29 cellular contexts compared by ENCODE assay signal in the genomic region with DNA sequence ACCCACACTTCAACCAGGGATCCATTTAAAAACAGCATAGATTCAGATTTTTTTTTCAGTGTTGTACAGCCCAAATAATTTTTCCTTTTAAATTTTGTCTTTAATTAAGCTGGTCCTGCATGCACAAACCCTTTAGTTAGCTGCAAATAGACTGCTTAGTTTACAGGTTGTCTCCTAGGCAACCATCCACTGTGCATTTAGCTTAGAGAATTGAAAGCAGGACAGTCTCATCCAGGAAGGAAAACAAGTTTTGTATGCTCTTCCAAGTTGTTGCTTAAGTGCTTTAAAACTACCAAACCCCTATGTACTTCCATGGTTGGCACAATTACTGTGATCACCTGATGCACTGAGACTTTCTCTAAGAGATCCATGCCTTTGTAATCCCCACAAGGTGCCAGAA. TPM values are rescaled to one million over a fixed set of nuclear protein-coding genes. Genes with fewer than 3 reads are reported as not detected.
DNase-seq lines count a peak whose midpoint lies in the region; ATAC-seq and TF ChIP-seq lines count a peak whose summit lies in the region.
"Had no signal": no experiment of that assay in that cellular context is flagged by ENCODE, and none has a peak within 500 bp of the region (broad histone marks: within the 10 kb centered on the region; RNA-seq: fewer than 3 reads in every experiment).

A gene with protein sequence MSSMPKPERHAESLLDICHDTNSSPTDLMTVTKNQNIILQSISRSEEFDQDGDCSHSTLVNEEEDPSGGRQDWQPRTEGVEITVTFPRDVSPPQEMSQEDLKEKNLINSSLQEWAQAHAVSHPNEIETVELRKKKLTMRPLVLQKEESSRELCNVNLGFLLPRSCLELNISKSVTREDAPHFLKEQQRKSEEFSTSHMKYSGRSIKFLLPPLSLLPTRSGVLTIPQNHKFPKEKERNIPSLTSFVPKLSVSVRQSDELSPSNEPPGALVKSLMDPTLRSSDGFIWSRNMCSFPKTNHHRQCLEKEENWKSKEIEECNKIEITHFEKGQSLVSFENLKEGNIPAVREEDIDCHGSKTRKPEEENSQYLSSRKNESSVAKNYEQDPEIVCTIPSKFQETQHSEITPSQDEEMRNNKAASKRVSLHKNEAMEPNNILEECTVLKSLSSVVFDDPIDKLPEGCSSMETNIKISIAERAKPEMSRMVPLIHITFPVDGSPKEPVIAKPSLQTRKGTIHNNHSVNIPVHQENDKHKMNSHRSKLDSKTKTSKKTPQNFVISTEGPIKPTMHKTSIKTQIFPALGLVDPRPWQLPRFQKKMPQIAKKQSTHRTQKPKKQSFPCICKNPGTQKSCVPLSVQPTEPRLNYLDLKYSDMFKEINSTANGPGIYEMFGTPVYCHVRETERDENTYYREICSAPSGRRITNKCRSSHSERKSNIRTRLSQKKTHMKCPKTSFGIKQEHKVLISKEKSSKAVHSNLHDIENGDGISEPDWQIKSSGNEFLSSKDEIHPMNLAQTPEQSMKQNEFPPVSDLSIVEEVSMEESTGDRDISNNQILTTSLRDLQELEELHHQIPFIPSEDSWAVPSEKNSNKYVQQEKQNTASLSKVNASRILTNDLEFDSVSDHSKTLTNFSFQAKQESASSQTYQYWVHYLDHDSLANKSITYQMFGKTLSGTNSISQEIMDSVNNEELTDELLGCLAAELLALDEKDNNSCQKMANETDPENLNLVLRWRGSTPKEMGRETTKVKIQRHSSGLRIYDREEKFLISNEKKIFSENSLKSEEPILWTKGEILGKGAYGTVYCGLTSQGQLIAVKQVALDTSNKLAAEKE (N-terminal part only) (minus strand): TSS at position 153 of the 400 bp plus-strand sequence. CDS start 22,800 bp downstream, outside the sequence.

- no peaks in the 10 kb centered on the region for H4K20me1 ChIP-seq in GM23338 (replicated peaks; ENCODE audit: insufficient read depth)

- H3K9me2 ChIP-seq in GM23338 (ENCODE audit: insufficient read depth): no peaks in the 10 kb centered on the region

- no peak within 1 kb of the TSS for H3K27ac ChIP-seq in GM23338 (ENCODE audit: low read depth)
- H3K27ac ChIP-seq: A549, ascending aorta, HL-60 had no signal

- TF ChIP-seq CTCF in GM23338 (conservative IDR thresholded peaks at IDR 0.05; ENCODE audit: low read depth in 2 of 2) (no peak), brain (conservative IDR thresholded peaks at IDR 0.05) (no peak), nephron progenitor cell (IDR thresholded peaks at IDR 0.05) (no peak)

- H3K4me3 Mint-ChIP-seq in GM23338 (no peak within 1 kb of the TSS), brain (peak within 1 kb of the TSS in 4 of 5 experiments; percentile 41 to 65 (median 53)), nephron progenitor cell (no peak within 1 kb of the TSS)
- H3K4me3 Mint-ChIP-seq in activated CD8-positive, alpha-beta T cell treated with anti-CD3 and anti-CD28 coated beads, Interleukin-2, amount 10 ng/mL, durations not matched to agents 7 days and 5 days: no peak within 1 kb of the TSS
- H3K4me3 Mint-ChIP-seq: activated naive CD8-positive, alpha-beta T cell; activated T-helper 17 cell treated with anti-CD3 and anti-CD28 coated beads, Interleukin-2, amount 50 U/mL, for 72 hours; stimulated activated effector memory CD8-positive, alpha-beta T cell treated with anti-CD3 and anti-CD28 coated beads, Interleukin-12 subunit alpha, Interleukin-12 subunit beta, amount 100 ng/mL, for 72 hours had no signal

- H3K36me3 Mint-ChIP-seq in GM23338 (ENCODE audit: low read depth) (no peaks in the 10 kb centered on the region), brain (no peaks in the 10 kb centered on the region), nephron progenitor cell (ENCODE audit: low read depth) (no peaks in the 10 kb centered on the region)
- no peaks in the 10 kb centered on the region for H3K36me3 Mint-ChIP-seq in activated CD8-positive, alpha-beta T cell treated with anti-CD3 and anti-CD28 coated beads, Interleukin-2, amount 10 ng/mL, durations not matched to agents 7 days and 5 days (ENCODE audit: low read depth)
- H3K36me3 Mint-ChIP-seq: activated naive CD8-positive, alpha-beta T cell had no signal

- H3F3A ChIP-seq in GM23338 (replicated peaks; ENCODE audit: low read depth): no peaks in the 10 kb centered on the region

- no peaks in the 10 kb centered on the region; the same call in 2 of the 3 replicates for H3K4me1 Mint-ChIP-seq in GM23338
- peaks cover 21% of the 10 kb centered on the region for H3K4me1 Mint-ChIP-seq in brain
- peaks cover 9% of the 10 kb centered on the region for H3K4me1 Mint-ChIP-seq in nephron progenitor cell
- peaks cover 17% of the 10 kb centered on the region for H3K4me1 Mint-ChIP-seq in activated CD8-positive, alpha-beta T cell treated with anti-CD3 and anti-CD28 coated beads, Interleukin-2, amount 10 ng/mL, durations not matched to agents 7 days and 5 days (ENCODE audit: low read depth)

- H3K4me2 ChIP-seq in GM23338: no peak within 1 kb of the TSS
- H3K4me2 ChIP-seq: A549, smooth muscle cell had no signal

- no peaks in the 10 kb centered on the region for H3K4me1 ChIP-seq in GM23338 (ENCODE audit: insufficient read depth)
- H3K4me1 ChIP-seq: A549, BE2C had no signal

- H3K27me3 Mint-ChIP-seq in GM23338 (ENCODE audit: insufficient read depth, low read depth, poor library complexity) (peaks cover 2% of the 10 kb centered on the region), brain (peaks cover under 1% of the 10 kb centered on the region), nephron progenitor cell (ENCODE audit: low read depth, poor library complexity) (no peaks in the 10 kb centered on the region)
- peaks cover 3% of the 10 kb centered on the region for H3K27me3 Mint-ChIP-seq in activated CD8-positive, alpha-beta T cell treated with anti-CD3 and anti-CD28 coated beads, Interleukin-2, amount 10 ng/mL, durations not matched to agents 7 days and 5 days (ENCODE audit: low read depth)
- H3K27me3 Mint-ChIP-seq: activated T-helper 17 cell treated with anti-CD3 and anti-CD28 coated beads, Interleukin-2, amount 50 U/mL, for 72 hours had no signal

- peaks cover under 1% of the 10 kb centered on the region for H3K79me2 ChIP-seq in GM23338 (replicated peaks; ENCODE audit: insufficient read depth)

- no peaks in the 10 kb centered on the region for H3K27me3 ChIP-seq in GM23338 (ENCODE audit: insufficient read depth)
- H3K27me3 ChIP-seq: ascending aorta, BE2C had no signal

- H3K27ac Mint-ChIP-seq in GM23338 (no peak within 1 kb of the TSS), brain (peak within 1 kb of the TSS in 3 of 5 experiments; percentile 43 to 86 (median 73)), nephron progenitor cell (peak within 1 kb of the TSS; percentile 46)
- H3K27ac Mint-ChIP-seq in activated CD8-positive, alpha-beta T cell treated with anti-CD3 and anti-CD28 coated beads, Interleukin-2, amount 10 ng/mL, durations not matched to agents 7 days and 5 days: no peak within 1 kb of the TSS
- H3K27ac Mint-ChIP-seq: activated naive CD8-positive, alpha-beta T cell; activated T-helper 17 cell treated with anti-CD3 and anti-CD28 coated beads, Interleukin-2, amount 50 U/mL, for 72 hours; stimulated activated effector memory CD8-positive, alpha-beta T cell treated with anti-CD3 and anti-CD28 coated beads, Interleukin-12 subunit alpha, Interleukin-12 subunit beta, amount 100 ng/mL, for 72 hours had no signal

- H2AFZ ChIP-seq in GM23338: peak within 1 kb of the TSS; percentile 33

- H3K9me3 Mint-ChIP-seq in GM23338 (no peaks in the 10 kb centered on the region), brain (no peaks in the 10 kb centered on the region), nephron progenitor cell (no peaks in the 10 kb centered on the region)
- no peaks in the 10 kb centered on the region for H3K9me3 Mint-ChIP-seq in activated CD8-positive, alpha-beta T cell treated with anti-CD3 and anti-CD28 coated beads, Interleukin-2, amount 10 ng/mL, durations not matched to agents 7 days and 5 days (ENCODE audit: insufficient read depth)
- H3K9me3 Mint-ChIP-seq: activated T-helper 17 cell treated with anti-CD3 and anti-CD28 coated beads, Interleukin-2, amount 50 U/mL, for 72 hours; stimulated activated effector memory CD8-positive, alpha-beta T cell treated with anti-CD3 and anti-CD28 coated beads, Interleukin-12 subunit alpha, Interleukin-12 subunit beta, amount 100 ng/mL, for 72 hours had no signal

- H3K4me3 ChIP-seq in GM23338: no peak within 1 kb of the TSS
- H3K4me3 ChIP-seq: A549, ascending aorta, smooth muscle cell had no signal

- POLR2A ChIA-PET in activated CD8-positive, alpha-beta T cell treated with anti-CD3 and anti-CD28 coated beads, Interleukin-2, amount 10 ng/mL, durations not matched to agents 7 days and 5 days (lab: Charles Lee): no interaction called here

- ATAC-seq in GM23338: no peak
- no peak for ATAC-seq in activated CD8-positive, alpha-beta T cell treated with anti-CD3 and anti-CD28 coated beads, Interleukin-2, amount 10 ng/mL, durations not matched to agents 7 days and 5 days
- no peak for ATAC-seq in GM18907 (IDR thresholded peaks at IDR 0.05; ENCODE audit: unreplicated experiment)
- ATAC-seq in GM19035 (IDR thresholded peaks at IDR 0.05; ENCODE audit: unreplicated experiment): no peak
- ATAC-seq: A549; activated T-helper 17 cell treated with anti-CD3 and anti-CD28 coated beads, Interleukin-2, amount 50 U/mL, for 72 hours; Right ventricle myocardium inferior; stimulated activated effector memory CD8-positive, alpha-beta T cell treated with anti-CD3 and anti-CD28 coated beads, Interleukin-12 subunit alpha, Interleukin-12 subunit beta, amount 100 ng/mL, for 72 hours had no signal

- H3K36me3 ChIP-seq in GM23338 (ENCODE audit: insufficient read depth): no peaks in the 10 kb centered on the region
- H3K36me3 ChIP-seq: ascending aorta, BE2C had no signal

- CTCF ChIA-PET in activated CD8-positive, alpha-beta T cell treated with anti-CD3 and anti-CD28 coated beads, Interleukin-2, amount 10 ng/mL, durations not matched to agents 7 days and 5 days (lab: Charles Lee): no interaction called here

- peak in 2 of 3 experiments; percentile 7 to 45 for DNase-seq in NCI-H1417 (lab: John Stamatoyannopoulos, UW)
- no peak for DNase-seq in NCI-H1417 treated with DMSO at 0.1 percent for 48 hours (lab: John Stamatoyannopoulos, UW)
- peak; percentile 8 for DNase-seq in GM23338 (ENCODE audit: low spot score)
- no peak for DNase-seq in nephron progenitor cell
- DNase-seq in activated CD8-positive, alpha-beta T cell treated with anti-CD3 and anti-CD28 coated beads, Interleukin-2, amount 10 ng/mL, durations not matched to agents 7 days and 5 days: no peak
- DNase-seq: activated CD4-positive, alpha-beta T cell treated with anti-CD3 and anti-CD28 coated beads, Interleukin-2, amount 50 U/mL, for 1 hour; activated CD8-positive, alpha-beta memory T cell treated with anti-CD3 and anti-CD28 coated beads, Interleukin-2, amount 50 U/mL, for 4 hours; BE2C; caudate nucleus; HCEC 1CT; mammary epithelial cell; NCI-H1105 treated with DMSO at 0.1 percent for 48 hours; NCI-H2081 treated with DMSO at 0.1 percent for 48 hours; NCI-H774; stimulated activated CD4-positive, alpha-beta T cell treated with anti-CD3 and anti-CD28 coated beads, Interleukin-2, amount 100 ng/mL, for 24 hours; substantia nigra had no signal

RNA-seq across cellular contexts. Expression of the gene that starts here (rescaled TPM):
- total RNA-seq in GM23338 (2014; rRNA removed; shearing (Covaris generic)): not detected in 2 replicates
- polyA plus RNA-seq in GM23338 (2016; fragmentation: Nextera tagmentation; extraction: Ambion mirVana) (not detected in 2 replicates), brain (ENCODE audit: insufficient read depth, low read depth, low replicate concordance) (not detected)
- total RNA-seq in activated CD8-positive, alpha-beta T cell treated with anti-CD3 and anti-CD28 coated beads, Interleukin-2, amount 10 ng/mL, durations not matched to agents 7 days and 5 days: not detected
- total RNA-seq: ascending aorta, dermis microvascular lymphatic vessel endothelial cell, endothelial cell of umbilical vein, mammary epithelial cell, Right ventricle myocardium inferior, smooth muscle cell had no signal
- polyA plus RNA-seq: A549, endothelial cell of umbilical vein, mammary epithelial cell had no signal

Comparison
In these comparisons a context has a peak if more than half of its experiments do, and no peak if none do; other contexts are left out.
1. DNase-seq: peak in NCI-H1417 (2 of 3); none in NCI-H1417 treated with DMSO at 0.1 percent for 48 hours (single experiment), nephron progenitor cell (single experiment) and activated CD8-positive, alpha-beta T cell treated with anti-CD3 and anti-CD28 coated beads, Interleukin-2, amount 10 ng/mL, durations not matched to agents 7 days and 5 days (single experiment).
2. Peak in DNase-seq in GM23338; RNA of the gene not detected or under 1 TPM.
3. H3K27ac Mint-ChIP-seq: peak in brain (3 of 5) and nephron progenitor cell (single experiment); none in GM23338 (single experiment) and activated CD8-positive, alpha-beta T cell treated with anti-CD3 and anti-CD28 coated beads, Interleukin-2, amount 10 ng/mL, durations not matched to agents 7 days and 5 days (single experiment).
4. H3K4me3 Mint-ChIP-seq: peak in brain (4 of 5); none in GM23338 (single experiment), nephron progenitor cell (single experiment) and activated CD8-positive, alpha-beta T cell treated with anti-CD3 and anti-CD28 coated beads, Interleukin-2, amount 10 ng/mL, durations not matched to agents 7 days and 5 days (single experiment).